In the genomic region with DNA sequence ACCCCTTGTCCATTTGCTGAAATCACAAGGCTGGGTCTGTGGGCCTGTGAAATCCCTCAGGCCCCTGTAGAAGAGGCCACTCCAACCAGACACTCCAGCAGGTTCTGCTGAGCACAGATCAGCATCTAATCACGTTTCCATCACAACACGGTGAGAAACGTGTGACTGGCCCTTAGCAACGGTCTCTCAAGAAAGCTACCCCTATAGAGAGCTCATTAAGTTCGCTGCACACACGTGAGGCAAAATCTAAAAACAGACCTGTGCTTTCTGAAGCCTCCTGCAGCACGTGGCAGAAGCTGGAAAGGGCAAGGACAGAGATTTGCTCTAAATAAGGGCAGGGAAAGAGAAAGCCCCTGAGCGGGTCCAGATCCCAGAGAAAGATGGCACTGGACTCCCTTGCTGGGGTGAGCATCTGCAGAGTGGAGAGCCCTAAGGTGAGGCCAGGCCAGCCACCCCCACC, we compare ENCODE assay signal across 25 cellular contexts. TPM values are rescaled to one million over a fixed set of nuclear protein-coding genes. Genes with fewer than 3 reads are reported as not detected.
DNase-seq lines count a peak whose midpoint lies in the region; ATAC-seq and TF ChIP-seq lines count a peak whose summit lies in the region.
"Had no signal": no experiment of that assay in that cellular context is flagged by ENCODE, and none has a peak within 500 bp of the region (broad histone marks: within the 10 kb centered on the region; RNA-seq: fewer than 3 reads in every experiment).

No MANE protein-coding gene starts in this region.

- H3K4me3 ChIP-seq in heart left ventricle (no peak overlapping the region), right cardiac atrium (ENCODE audit: low read length) (no peak overlapping the region), parathyroid adenoma (ENCODE audit: low read depth, low read length) (no peak overlapping the region)
- no peak overlapping the region for H3K4me3 ChIP-seq in effector memory CD4-positive, alpha-beta T cell (ENCODE audit: insufficient read depth, low read depth, low read length, poor library complexity, severe bottlenecking)
- H3K4me3 ChIP-seq: Peyer's patch had no signal

- no peak overlapping the region for H3K4me2 ChIP-seq in parathyroid adenoma (ENCODE audit: low read length)

- H3K9me3 ChIP-seq in heart left ventricle (no peaks in the 10 kb centered on the region), right cardiac atrium (ENCODE audit: control insufficient read depth, low read length) (no peaks in the 10 kb centered on the region), parathyroid adenoma (ENCODE audit: control insufficient read depth, low read length) (no peaks in the 10 kb centered on the region)
- no peaks in the 10 kb centered on the region for H3K9me3 ChIP-seq in effector memory CD4-positive, alpha-beta T cell (ENCODE audit: control insufficient read depth, low read length)
- H3K9me3 ChIP-seq: Peyer's patch had no signal

- H3K79me2 ChIP-seq in parathyroid adenoma: no peaks in the 10 kb centered on the region

- no peak for TF ChIP-seq POLR2A in heart left ventricle (IDR thresholded peaks at IDR 0.05)

- H3K9ac ChIP-seq in parathyroid adenoma: no peak overlapping the region

- H3K4me1 ChIP-seq in heart left ventricle (peaks cover 0 to 11% (median 0%) of the 10 kb centered on the region in 12 donors), right cardiac atrium (ENCODE audit: control insufficient read depth, insufficient read depth, low read length) (no peaks in the 10 kb centered on the region), parathyroid adenoma (peaks cover 5% of the 10 kb centered on the region)
- no peaks in the 10 kb centered on the region for H3K4me1 ChIP-seq in effector memory CD4-positive, alpha-beta T cell (ENCODE audit: control insufficient read depth, insufficient read depth, low read length, poor library complexity, severe bottlenecking)
- H3K4me1 ChIP-seq: Peyer's patch had no signal

- WGBS in heart left ventricle, 4 donors: 49 to 65% (median 50%) methylated on average over 8 of the region's 8 CpGs
- 56% methylated on average over 8 of the region's 8 CpGs for WGBS in right cardiac atrium

- peak; percentile 23 to 49 (median 39) for ATAC-seq in heart left ventricle
- ATAC-seq in right cardiac atrium: no peak
- ATAC-seq in HG03342 (IDR thresholded peaks at IDR 0.05; ENCODE audit: unreplicated experiment): no peak

- intact Hi-C loops in heart left ventricle (cut with DNase I): loop anchor here in 5 of 10 donors (5.0 to 10.0 kb wide), 2 partner anchors 240 to 507 kb away; no protein-coding TSS in a partner anchor
- intact Hi-C loops in right cardiac atrium (cut with DNase I): loop anchor here in 1 of 4 donors (5.0 kb wide), 1 partner anchor 327 kb away; no protein-coding TSS in a partner anchor

- no peaks in the 10 kb centered on the region for H3K27me3 ChIP-seq in heart left ventricle
- no peaks in the 10 kb centered on the region for H3K27me3 ChIP-seq in right cardiac atrium (ENCODE audit: control insufficient read depth, insufficient read depth)
- no peaks in the 10 kb centered on the region for H3K27me3 ChIP-seq in parathyroid adenoma (ENCODE audit: control insufficient read depth, insufficient read depth, low read length)
- no peaks in the 10 kb centered on the region for H3K27me3 ChIP-seq in effector memory CD4-positive, alpha-beta T cell (replicated peaks; ENCODE audit: control insufficient read depth, insufficient read depth, low read length, poor library complexity, severe bottlenecking)
- H3K27me3 ChIP-seq: Peyer's patch had no signal

- peak overlapping the region; percentile 60 for H2AFZ ChIP-seq in parathyroid adenoma

- no peak overlapping the region for H3K27ac ChIP-seq in heart left ventricle
- no peak overlapping the region for H3K27ac ChIP-seq in right cardiac atrium (ENCODE audit: low read length)
- no peak overlapping the region for H3K27ac ChIP-seq in parathyroid adenoma
- no peak overlapping the region for H3K27ac ChIP-seq in effector memory CD4-positive, alpha-beta T cell (ENCODE audit: insufficient read depth, low read length, poor library complexity, severe bottlenecking)
- H3K27ac ChIP-seq: C4-2B, Peyer's patch had no signal

- TF ChIP-seq CTCF in heart left ventricle (IDR thresholded peaks at IDR 0.05) (no peak), parathyroid adenoma (IDR thresholded peaks at IDR 0.05) (no peak)

- H3K36me3 ChIP-seq in heart left ventricle: no peaks in the 10 kb centered on the region
- no peaks in the 10 kb centered on the region for H3K36me3 ChIP-seq in parathyroid adenoma (ENCODE audit: control insufficient read depth, insufficient read depth, low read length)
- H3K36me3 ChIP-seq in effector memory CD4-positive, alpha-beta T cell (ENCODE audit: control insufficient read depth, insufficient read depth, low read length): no peaks in the 10 kb centered on the region
- H3K36me3 ChIP-seq: Peyer's patch had no signal

- DNase-seq in heart left ventricle (no peak), right cardiac atrium (no peak), NCI-H2227 treated with DMSO at 0.1 percent for 48 hours (lab: John Stamatoyannopoulos, UW) (peak; percentile 14), left kidney (ENCODE audit: low read depth, low spot score) (peak; percentile 15)
- no peak for DNase-seq in stimulated activated CD4-positive, alpha-beta T cell treated with anti-CD3 and anti-CD28 coated beads, Interleukin-2, amount 100 ng/mL, for 48 hours
- DNase-seq in effector memory CD4-positive, alpha-beta T cell: no peak
- DNase-seq: Calu3; CD8-positive, alpha-beta memory T cell; DMS153; GF-D8; KBM-7; MM.1S; NCI-H1048; NCI-H1436 treated with DMSO at 0.1 percent for 48 hours; NCI-H2029; NCI-H2171 treated with DMSO at 0.1 percent for 48 hours; NCI-H446 treated with DMSO at 0.1 percent for 48 hours; NCI-H774; NK-92 treated with Interleukin-12 subunit alpha and Interleukin-12 subunit beta, amount 100 ng/mL, for 24 hours; Peyer's patch had no signal

RNA-seq across cellular contexts. Expression of gene GPR6, which starts 56.6 kb away (rescaled TPM):
- total RNA-seq in heart left ventricle (not detected), right cardiac atrium (not detected)
- polyA plus RNA-seq in heart left ventricle (not detected), right cardiac atrium (not detected)
- total RNA-seq: A172; Calu3; CD8-positive, alpha-beta memory T cell; Peyer's patch had no signal
- polyA plus RNA-seq: AG04450; CD8-positive, alpha-beta memory T cell had no signal

Comparison
In these comparisons a context has a peak if more than half of its experiments do, and no peak if none do; other contexts are left out.
1. ATAC-seq: peak in heart left ventricle (4 of 4); none in right cardiac atrium (0 of 2) and HG03342 (single experiment).
2. DNase-seq: peak in NCI-H2227 treated with DMSO at 0.1 percent for 48 hours (single experiment) and left kidney (single experiment); none in heart left ventricle (0 of 5), right cardiac atrium (0 of 3), stimulated activated CD4-positive, alpha-beta T cell treated with anti-CD3 and anti-CD28 coated beads, Interleukin-2, amount 100 ng/mL, for 48 hours (0 of 2) and effector memory CD4-positive, alpha-beta T cell (0 of 3).